Comparison of ENCODE assay signal across 1 cellular context in genomic region chr9:16221822-16222547, GRCh38.
TF ChIP-seq lines count a peak whose summit lies in the region.

No MANE protein-coding gene starts in this region.

TF ChIP-seq in WTC11, 78 proteins besides CTCF, POLR2A, EP300 and RAD21 (continued from another document):
- TF ChIP-seq PRDM15 (CRISPR knock-in tag; IDR thresholded peaks at IDR 0.05) (no peak), ZNF317 (CRISPR knock-in tag; IDR thresholded peaks at IDR 0.05; ENCODE audit: borderline replicate concordance, low read depth) (no peak), CREB1 (CRISPR knock-in tag; IDR thresholded peaks at IDR 0.05) (no peak), EMX1 (CRISPR knock-in tag; IDR thresholded peaks at IDR 0.05) (no peak), ZNF138 (CRISPR knock-in tag; conservative IDR thresholded peaks at IDR 0.05) (no peak), NR3C1 (CRISPR knock-in tag; conservative IDR thresholded peaks at IDR 0.05; ENCODE audit: low read depth) (no peak), ZNF416 (CRISPR knock-in tag; IDR thresholded peaks at IDR 0.05) (no peak), TEAD4 (CRISPR knock-in tag; IDR thresholded peaks at IDR 0.05) (no peak), ZNF232 (CRISPR knock-in tag; IDR thresholded peaks at IDR 0.05) (no peak)
